ENCODE assay signal across 29 cellular contexts in the genomic region with DNA sequence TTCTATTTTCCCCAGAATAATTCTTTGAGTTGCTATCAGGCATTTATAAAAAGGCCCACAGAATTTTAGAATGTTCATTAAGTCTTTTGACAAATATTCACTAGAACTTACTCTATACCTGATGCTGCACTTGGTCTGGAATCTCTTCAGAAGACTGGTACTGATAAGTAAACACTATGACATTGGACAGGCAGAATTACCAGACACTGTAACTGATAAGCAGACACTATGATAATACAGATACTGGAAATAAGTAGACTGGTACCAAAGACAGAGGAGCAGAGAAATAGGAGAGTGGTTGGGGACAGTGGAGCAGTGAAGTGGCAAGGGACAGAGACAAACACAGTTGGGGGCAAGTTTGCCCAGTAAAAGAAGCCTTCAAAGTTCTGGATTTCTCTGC. TPM values are rescaled to one million over a fixed set of nuclear protein-coding genes. Genes with fewer than 3 reads are reported as not detected.
DNase-seq lines count a peak whose midpoint lies in the region; ATAC-seq, FAIRE-seq and TF ChIP-seq lines count a peak whose summit lies in the region.
"Had no signal": no experiment of that assay in that cellular context is flagged by ENCODE, and none has a peak within 500 bp of the region (broad histone marks: within the 10 kb centered on the region; RNA-seq: fewer than 3 reads in every experiment).

No MANE protein-coding gene starts in this region.

- no peaks in the 10 kb centered on the region for H3K79me2 ChIP-seq in keratinocyte (ENCODE audit: control insufficient read depth, insufficient read depth, low read length)

- DNase-seq in GM12891 (ENCODE audit: insufficient read length, low spot score) (no peak), SK-N-DZ (ENCODE audit: low spot score) (peak; percentile 63), keratinocyte (ENCODE audit: low read depth, low spot score) (no peak), Right ventricle myocardium superior (no peak)
- no peak for DNase-seq in activated T-helper 1 cell treated with anti-CD3 and anti-CD28 coated beads, Interleukin-12 subunit alpha, Interleukin-12 subunit beta, Interleukin-2, Interleukin-4 antibody, amounts not matched to agents 30 ng/mL and 10 ng/mL and 1 ng/mL, durations not matched to agents 14 hours and 24 hours and 36 hours (ENCODE audit: low spot score)
- DNase-seq: 8988T; ACHN; BE2C; C1 segment of cervical spinal cord; CD4-positive, alpha-beta memory T cell; CD4-positive, CD25-positive, alpha-beta regulatory T cell; CD8-positive, alpha-beta memory T cell; COR-L47; DMS 273 treated with DMSO at 0.1 percent for 48 hours; DMS153; DMS53; DMS79; DND-41; EL; GDM1 had no signal

- H2AFZ ChIP-seq in keratinocyte (ENCODE audit: control insufficient read depth, low read length) = no peak overlapping the region

- no peak overlapping the region for H3K4me3 Mint-ChIP-seq in activated T-helper 1 cell treated with anti-CD3 and anti-CD28 coated beads, Interleukin-12 subunit alpha, Interleukin-12 subunit beta, Interleukin-2, Interleukin-4 antibody, amounts not matched to agents 30 ng/mL and 10 ng/mL and 1 ng/mL, durations not matched to agents 14 hours and 24 hours and 36 hours
- H3K4me3 Mint-ChIP-seq: CD14-positive monocyte; CD4-positive, alpha-beta memory T cell; CD4-positive, CD25-positive, alpha-beta regulatory T cell; CD8-positive, alpha-beta memory T cell had no signal

- no peak for TF ChIP-seq POLR2A in GM12891 (IDR thresholded peaks at IDR 0.05; ENCODE audit: low read depth, low read length)

- peaks cover 19% of the 10 kb centered on the region for H3K27me3 Mint-ChIP-seq in activated T-helper 1 cell treated with anti-CD3 and anti-CD28 coated beads, Interleukin-12 subunit alpha, Interleukin-12 subunit beta, Interleukin-2, Interleukin-4 antibody, amounts not matched to agents 30 ng/mL and 10 ng/mL and 1 ng/mL, durations not matched to agents 14 hours and 24 hours and 36 hours (ENCODE audit: insufficient read depth)

- no peak overlapping the region for H3K27ac ChIP-seq in keratinocyte (ENCODE audit: control insufficient read depth, insufficient read depth, low read length)
- H3K27ac ChIP-seq: BLaER1 had no signal

- H3K36me3 Mint-ChIP-seq in activated T-helper 1 cell treated with anti-CD3 and anti-CD28 coated beads, Interleukin-12 subunit alpha, Interleukin-12 subunit beta, Interleukin-2, Interleukin-4 antibody, amounts not matched to agents 30 ng/mL and 10 ng/mL and 1 ng/mL, durations not matched to agents 14 hours and 24 hours and 36 hours (ENCODE audit: low read depth) = no peaks in the 10 kb centered on the region
- H3K36me3 Mint-ChIP-seq: CD14-positive monocyte; CD4-positive, alpha-beta memory T cell; CD4-positive, CD25-positive, alpha-beta regulatory T cell had no signal

- H3K4me3 ChIP-seq in keratinocyte (ENCODE audit: control insufficient read depth in 2 of 3, extremely low read depth in 1 of 3, insufficient read depth in 2 of 3, low read depth in 1 of 3, low read length in 3 of 3) = no peak overlapping the region
- H3K4me3 ChIP-seq: BLaER1, GM12878 had no signal

- H3K9me1 ChIP-seq in keratinocyte (ENCODE audit: control insufficient read depth, extremely low read depth, insufficient read depth, low read length) = no peaks in the 10 kb centered on the region

- ATAC-seq in SK-N-SH treated with all-trans-retinoic acid at 6 μM for 48 hours = no peak
- no peak for ATAC-seq in Right ventricle myocardium superior (ENCODE audit: poor library complexity)
- no peak for ATAC-seq in GM19467 (IDR thresholded peaks at IDR 0.05; ENCODE audit: unreplicated experiment)
- ATAC-seq: GM12878 had no signal

- no peaks in the 10 kb centered on the region for H3K4me1 Mint-ChIP-seq in activated T-helper 1 cell treated with anti-CD3 and anti-CD28 coated beads, Interleukin-12 subunit alpha, Interleukin-12 subunit beta, Interleukin-2, Interleukin-4 antibody, amounts not matched to agents 30 ng/mL and 10 ng/mL and 1 ng/mL, durations not matched to agents 14 hours and 24 hours and 36 hours (ENCODE audit: low read depth)
- H3K4me1 Mint-ChIP-seq: CD14-positive monocyte; CD4-positive, alpha-beta memory T cell; CD4-positive, CD25-positive, alpha-beta regulatory T cell had no signal

- H3K27me3 ChIP-seq in keratinocyte (ENCODE audit: control insufficient read depth, extremely low read depth, insufficient read depth, low read length) = no peaks in the 10 kb centered on the region
- H3K27me3 ChIP-seq: BE2C, BLaER1 had no signal

- no peak for TF ChIP-seq CTCF in keratinocyte (optimal IDR thresholded peaks at IDR 0.05 in 1 of 3, IDR thresholded peaks at IDR 0.05 in 1 of 3, conservative IDR thresholded peaks at IDR 0.05 in 1 of 3; ENCODE audit: extremely low read depth in 1 of 3, insufficient read depth in 2 of 3, low read length in 3 of 3)

- no peaks in the 10 kb centered on the region for H3K9me3 Mint-ChIP-seq in activated T-helper 1 cell treated with anti-CD3 and anti-CD28 coated beads, Interleukin-12 subunit alpha, Interleukin-12 subunit beta, Interleukin-2, Interleukin-4 antibody, amounts not matched to agents 30 ng/mL and 10 ng/mL and 1 ng/mL, durations not matched to agents 14 hours and 24 hours and 36 hours
- H3K9me3 Mint-ChIP-seq: CD4-positive, CD25-positive, alpha-beta regulatory T cell had no signal

- dilution Hi-C loops in keratinocyte (cut with MboI; ENCODE audit: extremely low pct_ligation_motif_present, low sequenced_read_pairs) = no loop called here

- peaks cover 13% of the 10 kb centered on the region for H3K4me1 ChIP-seq in keratinocyte (ENCODE audit: control insufficient read depth, extremely low read depth, insufficient read depth, low read length)

- no peaks in the 10 kb centered on the region for H3K36me3 ChIP-seq in keratinocyte (ENCODE audit: control insufficient read depth in 2 of 2, extremely low read depth in 1 of 2, insufficient read depth in 2 of 2, low read length in 2 of 2)
- H3K36me3 ChIP-seq: BE2C, BLaER1 had no signal

- no peaks in the 10 kb centered on the region for H3K9me3 ChIP-seq in keratinocyte (ENCODE audit: control insufficient read depth, low read depth, low read length)
- H3K9me3 ChIP-seq: BE2C, BLaER1 had no signal

- no peak overlapping the region for H3K9ac ChIP-seq in keratinocyte (ENCODE audit: control insufficient read depth, extremely low read depth, insufficient read depth, low read length)
- H3K9ac ChIP-seq: BLaER1 had no signal

- intact Hi-C loops in activated T-helper 1 cell treated with anti-CD3 and anti-CD28 coated beads, Interleukin-12 subunit alpha, Interleukin-12 subunit beta, Interleukin-2, Interleukin-4 antibody, amounts not matched to agents 30 ng/mL and 10 ng/mL and 1 ng/mL, durations not matched to agents 14 hours and 24 hours and 36 hours (cut with micrococcal nuclease) = no loop called here
- intact Hi-C loops in Right ventricle myocardium superior (cut with DNase I) = loop anchor here (5.0 to 10.0 kb wide), 2 partner anchors 51 to 384 kb away; partner anchors contain the start of gene ATP1B1

- H3K4me2 ChIP-seq in keratinocyte (ENCODE audit: control insufficient read depth, extremely low read depth, insufficient read depth, low read depth, low read length) = no peak overlapping the region
- H3K4me2 ChIP-seq: BLaER1 had no signal

- no peak overlapping the region for H3K27ac Mint-ChIP-seq in activated T-helper 1 cell treated with anti-CD3 and anti-CD28 coated beads, Interleukin-12 subunit alpha, Interleukin-12 subunit beta, Interleukin-2, Interleukin-4 antibody, amounts not matched to agents 30 ng/mL and 10 ng/mL and 1 ng/mL, durations not matched to agents 14 hours and 24 hours and 36 hours
- H3K27ac Mint-ChIP-seq: CD14-positive monocyte; CD4-positive, alpha-beta memory T cell; CD4-positive, CD25-positive, alpha-beta regulatory T cell; CD8-positive, alpha-beta memory T cell had no signal

- no peaks in the 10 kb centered on the region for H4K20me1 ChIP-seq in keratinocyte (ENCODE audit: control insufficient read depth, extremely low read depth, insufficient read depth, low read length)
- H4K20me1 ChIP-seq: BLaER1 had no signal

- FAIRE-seq in GM12891 (lab: Jason Lieb, UNC) (peak; percentile 26), keratinocyte (lab: Jason Lieb, UNC) (peak; percentile 13)
- FAIRE-seq: A204.1, GM12878 had no signal

TF ChIP-seq in GM12891, 5 proteins besides CTCF, POLR2A, EP300 and RAD21:
- no peak for TF ChIP-seq TAF1 (IDR thresholded peaks at IDR 0.05; ENCODE audit: low read depth, low read length)
- no peak for TF ChIP-seq PAX5 (IDR thresholded peaks at IDR 0.05; ENCODE audit: insufficient read depth, low read length, severe bottlenecking)
- TF ChIP-seq SPI1 (IDR thresholded peaks at IDR 0.05; ENCODE audit: low read depth, low read length) = no peak
- no peak for TF ChIP-seq POLR2AphosphoS5 (IDR thresholded peaks at IDR 0.05; ENCODE audit: low read depth, low read length)
- no peak for TF ChIP-seq POU2F2 (IDR thresholded peaks at IDR 0.05; ENCODE audit: low read depth, low read length)

TF ChIP-seq in SK-N-SH treated with all-trans-retinoic acid at 6 μM for 48 hours, 23 proteins besides CTCF, POLR2A, EP300 and RAD21 (continues in another document):
- no peak for TF ChIP-seq PPARA (CRISPR knock-in tag; IDR thresholded peaks at IDR 0.05; ENCODE audit: borderline replicate concordance)
- TF ChIP-seq TCF4 (CRISPR knock-in tag; IDR thresholded peaks at IDR 0.05; ENCODE audit: borderline replicate concordance) = peak; percentile 76; the same call in 1 of the 2 replicates

RNA-seq across cellular contexts. Expression of gene DPT, which starts 8.2 kb away (rescaled TPM):
- not detected for polyA plus RNA-seq in GM12891 (2012; ENCODE audit: low read depth, missing spikeins)
- polyA plus RNA-seq in SK-N-DZ (2014; cell fraction: cytosol; rRNA removed) = not detected in 2 replicates
- not detected in 2 replicates for polyA plus RNA-seq in SK-N-DZ (2014; cell fraction: nucleus; rRNA removed)
- polyA plus RNA-seq in keratinocyte = not detected in 3 replicates
- polyA plus RNA-seq in keratinocyte (2011; ENCODE audit: low read depth) = not detected
- not detected in 2 replicates for polyA plus RNA-seq in keratinocyte (2011; cell fraction: cytosol; rRNA removed)
- not detected in 2 replicates for polyA plus RNA-seq in keratinocyte (2011; cell fraction: nucleus; rRNA removed)
- not detected in 2 replicates for polyA plus RNA-seq in keratinocyte (2012; ENCODE audit: low replicate concordance)
- polyA minus RNA-seq in keratinocyte = not detected in 3 replicates
- polyA minus RNA-seq in keratinocyte (2011; cell fraction: cytosol; rRNA and poly(A)+ RNA removed) = not detected
- not detected in 2 replicates for polyA minus RNA-seq in keratinocyte (2011; cell fraction: nucleus; rRNA and poly(A)+ RNA removed)
- total RNA-seq in activated T-helper 1 cell treated with anti-CD3 and anti-CD28 coated beads, Interleukin-12 subunit alpha, Interleukin-12 subunit beta, Interleukin-2, Interleukin-4 antibody, amounts not matched to agents 30 ng/mL and 10 ng/mL and 1 ng/mL, durations not matched to agents 14 hours and 24 hours and 36 hours = not detected in 2 replicates
- 25.1 TPM for total RNA-seq in Right ventricle myocardium superior
- total RNA-seq: A673; CD4-positive, alpha-beta memory T cell; CD4-positive, CD25-positive, alpha-beta regulatory T cell; CD8-positive, alpha-beta memory T cell; G401 had no signal
- polyA plus RNA-seq: AG04450; CD14-positive monocyte; CD4-positive, alpha-beta memory T cell; CD4-positive, CD25-positive, alpha-beta regulatory T cell; CD8-positive, alpha-beta memory T cell had no signal

Comparison
In these comparisons a context has a peak if more than half of its experiments do, and no peak if none do; other contexts are left out.
1. RNA of gene DPT, which starts 8.2 kb away (total RNA-seq): 25.1 TPM in Right ventricle myocardium superior (single experiment); not detected in activated T-helper 1 cell treated with anti-CD3 and anti-CD28 coated beads, Interleukin-12 subunit alpha, Interleukin-12 subunit beta, Interleukin-2, Interleukin-4 antibody, amounts not matched to agents 30 ng/mL and 10 ng/mL and 1 ng/mL, durations not matched to agents 14 hours and 24 hours and 36 hours; every median in the first group is over 10 times any median in the second.